15 cellular contexts compared by ENCODE assay signal in the genomic region with DNA sequence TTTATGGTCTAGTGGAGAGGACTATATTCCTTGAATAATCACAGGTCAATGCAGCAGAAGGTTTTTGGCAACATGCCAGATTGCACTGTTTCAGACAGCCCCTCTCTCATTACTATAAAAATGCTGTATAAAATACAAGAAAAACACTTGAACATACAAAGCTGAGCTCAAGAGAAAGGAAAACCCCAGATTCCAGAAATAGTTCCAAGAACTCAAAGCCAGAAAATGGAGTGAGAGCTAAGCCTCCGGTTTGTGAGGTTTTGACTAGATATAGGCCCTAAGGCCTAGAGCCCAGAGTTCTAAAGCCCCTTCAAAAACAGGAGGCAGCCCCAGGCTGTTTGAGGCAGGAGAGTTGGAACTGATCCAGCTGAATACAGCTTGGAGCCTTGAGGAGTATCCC. TPM values are rescaled to one million over a fixed set of nuclear protein-coding genes. Genes with fewer than 3 reads are reported as not detected.
DNase-seq lines count a peak whose midpoint lies in the region; ATAC-seq, FAIRE-seq and TF ChIP-seq lines count a peak whose summit lies in the region.
"Had no signal": no experiment of that assay in that cellular context is flagged by ENCODE, and none has a peak within 500 bp of the region (broad histone marks: within the 10 kb centered on the region; RNA-seq: fewer than 3 reads in every experiment).

No MANE protein-coding gene starts in this region.

- WGBS in small intestine, 3 donors = 66 to 83% (median 81%) methylated on average over 1 of the region's 1 CpG
- WGBS in suprapubic skin = 44% methylated on average over 1 of the region's 1 CpG

- no peak for TF ChIP-seq POLR2A in suprapubic skin (IDR thresholded peaks at IDR 0.05)

- peaks cover 9% of the 10 kb centered on the region for H3K27me3 Mint-ChIP-seq in brain
- peaks cover 7% of the 10 kb centered on the region for H3K27me3 Mint-ChIP-seq in nephron progenitor cell (ENCODE audit: low read depth, poor library complexity)

- H3K4me3 Mint-ChIP-seq in brain = no peak overlapping the region
- no peak overlapping the region for H3K4me3 Mint-ChIP-seq in nephron progenitor cell
- H3K4me3 Mint-ChIP-seq: B cell had no signal

- H3K27me3 ChIP-seq in ACC112 (ENCODE audit: insufficient read depth, low read length) (no peaks in the 10 kb centered on the region), small intestine (ENCODE audit: control insufficient read depth in 2 of 2, insufficient read depth in 2 of 2, low read length in 2 of 2) (no peaks in the 10 kb centered on the region), suprapubic skin (no peaks in the 10 kb centered on the region)
- H3K27me3 ChIP-seq: MG63 had no signal

- DNase-seq in M059J (ENCODE audit: low read depth) (peak; percentile 32), nephron progenitor cell (no peak), DMS53 treated with DMSO at 0.1 percent for 48 hours (lab: John Stamatoyannopoulos, UW; ENCODE audit: unreplicated experiment) (no peak), small intestine (no peak), suprapubic skin (ENCODE audit: low spot score in 2 of 2) (no peak)
- DNase-seq: activated CD4-positive, CD25-positive, alpha-beta regulatory T cell; activated T-cell treated with anti-CD3 and anti-CD28 coated beads, Interleukin-2, amount 50 U/mL, for 1 hour; MG63; NK-92 treated with Interleukin-12 subunit alpha and Interleukin-12 subunit beta, amount 100 ng/mL, for 24 hours had no signal

- no peaks in the 10 kb centered on the region for H3K36me3 Mint-ChIP-seq in brain
- H3K36me3 Mint-ChIP-seq in nephron progenitor cell (ENCODE audit: low read depth) = no peaks in the 10 kb centered on the region

- H3K27ac ChIP-seq in ACC112 (ENCODE audit: low read depth, low read length) = peak overlapping the region; percentile 26; the same call in 1 of the 2 replicates
- peak overlapping the region in 1 of 2 donors; percentile 40 for H3K27ac ChIP-seq in small intestine (ENCODE audit: low read depth in 1 of 2, low read length in 1 of 2)
- H3K27ac ChIP-seq in suprapubic skin = no peak overlapping the region

- FAIRE-seq in small intestine (lab: Jason Lieb, UNC) = no peak
- FAIRE-seq: GM18507 had no signal

- H3K4me3 ChIP-seq in ACC112 (ENCODE audit: low read depth, low read length) (no peak overlapping the region), small intestine (ENCODE audit: low read depth in 1 of 2, low read length in 2 of 2) (no peak overlapping the region), suprapubic skin (no peak overlapping the region)
- H3K4me3 ChIP-seq: MG63 had no signal

- no peaks in the 10 kb centered on the region for H3K9me3 ChIP-seq in small intestine (ENCODE audit: control insufficient read depth, low read depth)
- no peaks in the 10 kb centered on the region for H3K9me3 ChIP-seq in suprapubic skin
- H3K9me3 ChIP-seq: MG63 had no signal

- H3K36me3 ChIP-seq in ACC112 (ENCODE audit: insufficient read depth, low read length) (no peaks in the 10 kb centered on the region), small intestine (ENCODE audit: control insufficient read depth in 2 of 2, insufficient read depth in 2 of 2, low read length in 2 of 2) (no peaks in the 10 kb centered on the region), suprapubic skin (no peaks in the 10 kb centered on the region)
- H3K36me3 ChIP-seq: MG63 had no signal

- ATAC-seq in GM21529 (IDR thresholded peaks at IDR 0.05; ENCODE audit: unreplicated experiment) = no peak
- ATAC-seq: sciatic nerve had no signal

- H3K4me1 Mint-ChIP-seq in brain = peaks cover 29% of the 10 kb centered on the region
- H3K4me1 Mint-ChIP-seq in nephron progenitor cell = peaks cover 22% of the 10 kb centered on the region
- H3K4me1 Mint-ChIP-seq: B cell had no signal

- H3K9me3 Mint-ChIP-seq in brain (peaks cover 0 to 3% (median 0%) of the 10 kb centered on the region in 5 experiments), nephron progenitor cell (no peaks in the 10 kb centered on the region)

- TF ChIP-seq CTCF in brain (conservative IDR thresholded peaks at IDR 0.05) (no peak), nephron progenitor cell (IDR thresholded peaks at IDR 0.05) (no peak), suprapubic skin (IDR thresholded peaks at IDR 0.05) (no peak)

- H2AFZ ChIP-seq in ACC112 (ENCODE audit: low read length, unreplicated experiment) = no peak overlapping the region

- H3K27ac Mint-ChIP-seq in brain (peak overlapping the region; percentile 61 to 86 (median 81)), nephron progenitor cell (peak overlapping the region; percentile 51)
- H3K27ac Mint-ChIP-seq: B cell had no signal

- no peaks in the 10 kb centered on the region for H3K79me2 ChIP-seq in ACC112 (ENCODE audit: control insufficient read depth, insufficient read depth, low read length, unreplicated experiment)

- TF ChIP-seq EP300 in suprapubic skin (IDR thresholded peaks at IDR 0.05) = no peak

- H3K4me1 ChIP-seq in ACC112 (ENCODE audit: control insufficient read depth, insufficient read depth, low read length, unreplicated experiment) (peaks cover 41% of the 10 kb centered on the region), small intestine (ENCODE audit: control insufficient read depth in 2 of 2, insufficient read depth in 1 of 2, low read depth in 1 of 2, low read length in 1 of 2) (no peaks in the 10 kb centered on the region), suprapubic skin (peaks cover 13% of the 10 kb centered on the region)

RNA-seq across cellular contexts. Expression of a gene that starts 29.3 kb away (rescaled TPM):
- total RNA-seq in M059J (2014; rRNA removed; shearing (Covaris generic)) = 221 and 363 TPM in 2 replicates
- polyA plus RNA-seq in brain (ENCODE audit: insufficient read depth, low read depth, low replicate concordance) = 84.2 TPM
- polyA plus RNA-seq in small intestine = 10 to 100 TPM in 2 of 3 donors, 1 to 10 TPM in 1; 6.7 to 55.9 (median 10.3) TPM
- 100 to 1,000 TPM in 2 of 4 donors, 10 to 100 TPM in 2; 76.8 to 117 (median 94.0) TPM for total RNA-seq in suprapubic skin
